Comparison of ENCODE assay signal across 8 cellular contexts in the genomic region with DNA sequence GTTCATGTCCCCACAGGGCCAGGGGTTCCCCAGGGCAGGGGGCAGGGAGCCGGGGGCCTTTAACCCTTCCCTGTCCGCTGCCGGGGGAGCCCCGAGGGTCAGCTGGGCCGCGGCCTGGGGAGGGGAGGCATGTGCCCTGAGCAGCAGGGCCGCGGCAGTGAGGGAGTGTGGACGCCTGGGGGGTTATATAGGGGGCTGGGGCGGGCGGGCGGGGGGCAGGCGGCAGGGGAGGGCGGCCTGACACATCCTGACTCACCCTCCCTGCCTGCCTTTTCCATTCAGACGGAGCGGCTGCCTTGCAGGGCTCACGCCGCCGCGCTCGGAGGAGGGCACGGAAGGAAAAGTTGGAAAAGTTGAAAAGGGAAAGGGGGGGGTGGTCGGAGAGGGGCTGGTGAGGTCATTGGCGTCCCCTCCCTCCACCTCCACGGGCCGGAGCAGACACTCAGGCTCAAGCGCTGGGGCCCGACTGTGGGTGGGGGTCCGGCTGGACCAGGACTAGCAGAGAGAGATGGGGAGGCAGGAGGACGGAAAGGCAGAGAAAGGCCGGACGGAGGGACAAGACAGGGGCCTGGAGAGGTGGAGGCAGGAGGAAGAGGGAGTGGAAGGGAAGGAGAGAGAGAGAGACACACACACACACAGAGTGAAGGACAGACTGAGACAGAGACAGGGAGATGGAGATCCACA. TPM values are rescaled to one million over a fixed set of nuclear protein-coding genes. Genes with fewer than 3 reads are reported as not detected.
DNase-seq lines count a peak whose midpoint lies in the region; ATAC-seq and TF ChIP-seq lines count a peak whose summit lies in the region.

A gene (minus strand): TSS at position 159 of the 684 bp plus-strand sequence. CDS start 153 bp downstream, at position 6.

- TF ChIP-seq POLR2A in Peyer's patch (IDR thresholded peaks at IDR 0.05) = no peak

- peak within 1 kb of the TSS; percentile 51 for H2AFZ ChIP-seq in osteoblast (ENCODE audit: low read length)

- H3K9me2 ChIP-seq in DOHH2 (replicated peaks; ENCODE audit: control insufficient read depth, low read length) = no peaks in the 10 kb centered on the region

- no peaks in the 10 kb centered on the region for H3K79me2 ChIP-seq in DOHH2 (ENCODE audit: control insufficient read depth, low read length)
- no peaks in the 10 kb centered on the region for H3K79me2 ChIP-seq in osteoblast (ENCODE audit: insufficient read depth, low read length)

- H3K4me3 ChIP-seq in DOHH2 (ENCODE audit: low read length) (peak within 1 kb of the TSS; percentile 30; the same call in 1 of the 2 replicates), Peyer's patch (peak within 1 kb of the TSS in 3 of 4 donors; percentile 36 to 44 (median 42)), endocrine pancreas (ENCODE audit: control insufficient read depth, insufficient read depth, low read length) (no peak within 1 kb of the TSS), osteoblast (ENCODE audit: insufficient read depth, low read length) (peak within 1 kb of the TSS; percentile 77)

- H3K4me2 ChIP-seq in DOHH2 (ENCODE audit: low read length) (peak within 1 kb of the TSS; percentile 52), osteoblast (ENCODE audit: insufficient read depth, low read length) (peak within 1 kb of the TSS; percentile 79)

- H3K9me3 ChIP-seq in DOHH2 (ENCODE audit: control insufficient read depth, insufficient read depth, low read length) (no peaks in the 10 kb centered on the region), Peyer's patch (no peaks in the 10 kb centered on the region), endocrine pancreas (ENCODE audit: control insufficient read depth, low read length) (no peaks in the 10 kb centered on the region), osteoblast (ENCODE audit: low read depth, low read length) (no peaks in the 10 kb centered on the region)

- TF ChIP-seq CTCF in DOHH2 (IDR thresholded peaks at IDR 0.05; ENCODE audit: low read depth, low read length, poor library complexity, severe bottlenecking) (no peak), Peyer's patch (IDR thresholded peaks at IDR 0.05) (no peak), osteoblast (IDR thresholded peaks at IDR 0.05; ENCODE audit: extremely low read depth, low read depth, low read length) (no peak)

- no peaks in the 10 kb centered on the region for H3F3A ChIP-seq in DOHH2 (ENCODE audit: control insufficient read depth, insufficient read depth)

- peak within 1 kb of the TSS; percentile 44 for H3K9ac ChIP-seq in endocrine pancreas (ENCODE audit: control insufficient read depth, insufficient read depth, low read length)

- DNase-seq in Peyer's patch = no peak
- DNase-seq in osteoblast (ENCODE audit: insufficient read length, low spot score, missing footprints) = peak; percentile 100
- DNase-seq in NCI-H2029 treated with DMSO at 0.1 percent for 48 hours (lab: John Stamatoyannopoulos, UW) = no peak
- DNase-seq in DMS114 treated with DMSO at 0.1 percent for 48 hours (lab: John Stamatoyannopoulos, UW; ENCODE audit: unreplicated experiment) = no peak
- DNase-seq in central memory CD4-positive, alpha-beta T cell = no peak

- ATAC-seq in GM19397 (IDR thresholded peaks at IDR 0.05; ENCODE audit: unreplicated experiment) = no peak

- H4K20me1 ChIP-seq in DOHH2 (ENCODE audit: control insufficient read depth, insufficient read depth, low read depth, low read length) (no peaks in the 10 kb centered on the region), osteoblast (ENCODE audit: insufficient read depth, low read length) (no peaks in the 10 kb centered on the region)

- no peak within 1 kb of the TSS for H3K27ac ChIP-seq in DOHH2 (ENCODE audit: low read depth, low read length)
- no peak within 1 kb of the TSS for H3K27ac ChIP-seq in Peyer's patch
- H3K27ac ChIP-seq in osteoblast (ENCODE audit: low read depth, low read length) = peak within 1 kb of the TSS; percentile 51

- H3K27me3 ChIP-seq in DOHH2 (ENCODE audit: control insufficient read depth, low read length) (peaks cover 63% of the 10 kb centered on the region), Peyer's patch (peaks cover 0 to 47% of the 10 kb centered on the region in 2 donors), endocrine pancreas (ENCODE audit: control insufficient read depth, insufficient read depth, low read length) (peaks cover 8% of the 10 kb centered on the region), osteoblast (ENCODE audit: insufficient read depth, low read length) (no peaks in the 10 kb centered on the region)

- H3K4me1 ChIP-seq in DOHH2 (ENCODE audit: control insufficient read depth, low read length) (peaks cover 5% of the 10 kb centered on the region; the same call in 1 of the 2 replicates), Peyer's patch (peaks cover 0 to 25% (median 8%) of the 10 kb centered on the region in 4 donors), endocrine pancreas (ENCODE audit: control insufficient read depth, insufficient read depth, low read length) (no peaks in the 10 kb centered on the region), osteoblast (ENCODE audit: insufficient read depth, low read length) (peaks cover 21% of the 10 kb centered on the region)

- H3K36me3 ChIP-seq in DOHH2 (ENCODE audit: control insufficient read depth, low read length) (no peaks in the 10 kb centered on the region), Peyer's patch (no peaks in the 10 kb centered on the region), endocrine pancreas (ENCODE audit: control insufficient read depth, insufficient read depth, low read length) (no peaks in the 10 kb centered on the region), osteoblast (ENCODE audit: insufficient read depth, low read length) (peaks cover 6% of the 10 kb centered on the region)

RNA-seq across cellular contexts. Expression of the gene that starts here (rescaled TPM):
- not detected for total RNA-seq in Peyer's patch
- 0.36 and 1.2 TPM in 2 replicates for total RNA-seq in osteoblast
